Comparison of ENCODE assay signal across 15 cellular contexts in the genomic region with DNA sequence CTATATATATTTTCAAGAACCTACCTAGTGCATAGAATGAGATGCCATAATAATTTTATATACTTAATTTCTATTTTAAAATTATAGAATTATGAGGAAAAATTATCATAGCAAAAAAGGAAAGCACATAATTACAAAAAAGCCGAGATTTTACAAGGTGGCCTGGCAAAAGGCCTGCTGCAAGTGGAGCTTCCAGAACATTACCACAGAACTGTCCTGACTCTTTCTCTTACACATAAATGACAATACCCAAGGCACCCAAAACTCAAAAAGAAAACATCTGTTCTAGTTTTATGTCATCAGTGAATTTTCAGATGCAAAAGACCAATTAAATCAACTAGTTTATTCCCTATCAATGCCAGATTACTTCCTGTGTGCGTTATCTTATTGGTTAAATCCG.
A peak's percentile ranks its signal among the peaks of the same experiment; 100 is the strongest.
DNase-seq lines count a peak whose midpoint lies in the region; ATAC-seq and TF ChIP-seq lines count a peak whose summit lies in the region.
"Had no signal": no experiment of that assay in that cellular context is flagged by ENCODE, and none has a peak within 500 bp of the region (broad histone marks: within the 10 kb centered on the region; RNA-seq: fewer than 3 reads in every experiment).

No MANE protein-coding gene starts in this region.

- TF ChIP-seq CTCF in coronary artery (IDR thresholded peaks at IDR 0.05) (no peak), psoas muscle (IDR thresholded peaks at IDR 0.05) (no peak)

- H3K27ac ChIP-seq in SK-N-MC (peak overlapping the region; percentile 61; the same call in 1 of the 2 replicates), coronary artery (peak overlapping the region; percentile 3 to 46), psoas muscle (peak overlapping the region; percentile 12)

- H3K9ac ChIP-seq in SK-N-MC (ENCODE audit: insufficient read length) = no peak overlapping the region

- no peaks in the 10 kb centered on the region for H3K36me3 ChIP-seq in SK-N-MC (ENCODE audit: insufficient read depth, low read length)
- peaks cover 0 to 3% of the 10 kb centered on the region in 2 donors for H3K36me3 ChIP-seq in psoas muscle (ENCODE audit: insufficient read depth in 1 of 2, low read depth in 1 of 2)

- peak; percentile 38 for ATAC-seq in left ventricle myocardium superior
- ATAC-seq in psoas muscle = no peak
- no peak for ATAC-seq in SK-N-SH treated with all-trans-retinoic acid at 6 μM for 48 hours
- no peak for ATAC-seq in GM21529 (IDR thresholded peaks at IDR 0.05; ENCODE audit: unreplicated experiment)
- ATAC-seq: CD8-positive, alpha-beta T cell had no signal

- DNase-seq in SK-N-MC (ENCODE audit: low read depth, low spot score) = no peak
- DNase-seq in coronary artery (ENCODE audit: low spot score) = no peak
- DNase-seq in left ventricle myocardium superior = peak; percentile 54
- peak in 1 of 2 donors; percentile 54 for DNase-seq in psoas muscle
- no peak for DNase-seq in NCI-H82 (lab: John Stamatoyannopoulos, UW)
- no peak for DNase-seq in NCI-H1930 (lab: John Stamatoyannopoulos, UW)
- DNase-seq: CD8-positive, alpha-beta T cell; COR-L47; DMS153; DMS79 treated with DMSO at 0.1 percent for 48 hours; EL; HCEC 1CT; HFFc6 had no signal

- peaks cover 94% of the 10 kb centered on the region for H3K4me1 ChIP-seq in psoas muscle

- whole genome bisulfite sequencing in psoas muscle, 3 donors = 69 to 83% (median 79%) methylated on average over 3 of the region's 3 CpGs

- no peaks in the 10 kb centered on the region for H3K27me3 ChIP-seq in psoas muscle (ENCODE audit: insufficient read depth in 3 of 3, low read length in 2 of 3)

- H3K9me3 ChIP-seq in SK-N-MC (ENCODE audit: low read depth, low read length) (no peaks in the 10 kb centered on the region), psoas muscle (no peaks in the 10 kb centered on the region)

- H3K4me3 ChIP-seq in SK-N-MC (peak overlapping the region; percentile 37; the same call in 1 of the 2 replicates), coronary artery (no peak overlapping the region), psoas muscle (no peak overlapping the region)

- intact Hi-C loops in left ventricle myocardium superior (cut with micrococcal nuclease) (no loop called here), psoas muscle (cut with DNase I) (no loop called here)

TF ChIP-seq in SK-N-SH treated with all-trans-retinoic acid at 6 μM for 48 hours, 23 proteins besides CTCF, POLR2A, EP300 and RAD21:
- TF ChIP-seq, protein P1, sequence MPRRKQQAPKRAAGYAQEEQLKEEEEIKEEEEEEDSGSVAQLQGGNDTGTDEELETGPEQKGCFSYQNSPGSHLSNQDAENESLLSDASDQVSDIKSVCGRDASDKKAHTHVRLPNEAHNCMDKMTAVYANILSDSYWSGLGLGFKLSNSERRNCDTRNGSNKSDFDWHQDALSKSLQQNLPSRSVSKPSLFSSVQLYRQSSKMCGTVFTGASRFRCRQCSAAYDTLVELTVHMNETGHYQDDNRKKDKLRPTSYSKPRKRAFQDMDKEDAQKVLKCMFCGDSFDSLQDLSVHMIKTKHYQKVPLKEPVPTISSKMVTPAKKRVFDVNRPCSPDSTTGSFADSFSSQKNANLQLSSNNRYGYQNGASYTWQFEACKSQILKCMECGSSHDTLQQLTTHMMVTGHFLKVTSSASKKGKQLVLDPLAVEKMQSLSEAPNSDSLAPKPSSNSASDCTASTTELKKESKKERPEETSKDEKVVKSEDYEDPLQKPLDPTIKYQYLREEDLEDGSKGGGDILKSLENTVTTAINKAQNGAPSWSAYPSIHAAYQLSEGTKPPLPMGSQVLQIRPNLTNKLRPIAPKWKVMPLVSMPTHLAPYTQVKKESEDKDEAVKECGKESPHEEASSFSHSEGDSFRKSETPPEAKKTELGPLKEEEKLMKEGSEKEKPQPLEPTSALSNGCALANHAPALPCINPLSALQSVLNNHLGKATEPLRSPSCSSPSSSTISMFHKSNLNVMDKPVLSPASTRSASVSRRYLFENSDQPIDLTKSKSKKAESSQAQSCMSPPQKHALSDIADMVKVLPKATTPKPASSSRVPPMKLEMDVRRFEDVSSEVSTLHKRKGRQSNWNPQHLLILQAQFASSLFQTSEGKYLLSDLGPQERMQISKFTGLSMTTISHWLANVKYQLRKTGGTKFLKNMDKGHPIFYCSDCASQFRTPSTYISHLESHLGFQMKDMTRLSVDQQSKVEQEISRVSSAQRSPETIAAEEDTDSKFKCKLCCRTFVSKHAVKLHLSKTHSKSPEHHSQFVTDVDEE (CRISPR knock-in tag; IDR thresholded peaks at IDR 0.05) = no peak
